ENCODE assay signal across 10 cellular contexts in genomic region chr7:43652364-43652763, GRCh38.
A peak's percentile ranks its signal among the peaks of the same experiment; 100 is the strongest.
DNase-seq lines count a peak whose midpoint lies in the region; ATAC-seq and TF ChIP-seq lines count a peak whose summit lies in the region.
"Had no signal": no experiment of that assay in that cellular context is flagged by ENCODE, and none has a peak within 500 bp of the region (broad histone marks: within the 10 kb centered on the region; RNA-seq: fewer than 3 reads in every experiment).

No MANE protein-coding gene starts in this region.

- CTCF ChIA-PET in HEK293 (lab: Yijun Ruan, JAX) = interaction anchor here (0.7 kb wide), 1 partner anchor 397 kb away, joined by 3 read pairs; no protein-coding TSS in a partner anchor

- H3K4me1 ChIP-seq in BLaER1 = peaks cover 65% of the 10 kb centered on the region
- 0 out of 2 replicates have a peak, but pooled peaks cover 6% of the 10 kb centered on the region for H3K4me1 ChIP-seq in HEK293 (ENCODE audit: control insufficient read depth, insufficient read depth, low read length)
- H3K4me1 ChIP-seq in right cardiac atrium (ENCODE audit: control insufficient read depth, insufficient read depth, low read length) = peaks cover 14% of the 10 kb centered on the region

- peak overlapping the region; percentile 56 for H3K4me3 Mint-ChIP-seq in activated naive CD8-positive, alpha-beta T cell
- H3K4me3 Mint-ChIP-seq in nephron = no peak overlapping the region

- H3K4me2 ChIP-seq in BLaER1 = peak overlapping the region; percentile 87

- H3K27ac Mint-ChIP-seq in activated naive CD8-positive, alpha-beta T cell = peak overlapping the region; percentile 97
- peak overlapping the region in 2 of 3 experiments; percentile 46 for H3K27ac Mint-ChIP-seq in nephron

- DNase-seq in HCEC 1CT (no peak), putamen (ENCODE audit: low spot score) (no peak), right cardiac atrium (no peak)
- DNase-seq: NCI-H146 had no signal

- no peaks in the 10 kb centered on the region for H3K9me3 Mint-ChIP-seq in activated naive CD8-positive, alpha-beta T cell (ENCODE audit: low read depth)
- H3K9me3 Mint-ChIP-seq in nephron = no peaks in the 10 kb centered on the region

- ATAC-seq in GM18873 (IDR thresholded peaks at IDR 0.05; ENCODE audit: low FRiP score, unreplicated experiment) = no peak
- no peak for ATAC-seq in right cardiac atrium
- ATAC-seq: sciatic nerve had no signal

- H3K27ac ChIP-seq in BLaER1 (no peak overlapping the region), HEK293 (ENCODE audit: extremely low read depth, low read depth, low read length) (no peak overlapping the region), right cardiac atrium (ENCODE audit: low read length) (no peak overlapping the region)

- no peak overlapping the region for H3K4me3 ChIP-seq in BLaER1
- H3K4me3 ChIP-seq in HEK293 (ENCODE audit: low read depth, low read length) = no peak overlapping the region
- no peak overlapping the region for H3K4me3 ChIP-seq in right cardiac atrium (ENCODE audit: low read length)

- no peaks in the 10 kb centered on the region for H3K27me3 ChIP-seq in BLaER1
- H3K27me3 ChIP-seq in right cardiac atrium (ENCODE audit: control insufficient read depth, insufficient read depth) = no peaks in the 10 kb centered on the region

- H4K20me1 ChIP-seq in BLaER1 = peaks cover 52% of the 10 kb centered on the region

- H3K9me3 ChIP-seq in BLaER1 (peaks cover 4% of the 10 kb centered on the region), HEK293 (ENCODE audit: control insufficient read depth, insufficient read depth, low read depth, low read length) (no peaks in the 10 kb centered on the region), right cardiac atrium (ENCODE audit: control insufficient read depth, low read length) (no peaks in the 10 kb centered on the region)

- intact Hi-C loops in right cardiac atrium (cut with DNase I) = no loop called here

- peaks cover 28% of the 10 kb centered on the region for H3K36me3 Mint-ChIP-seq in activated naive CD8-positive, alpha-beta T cell
- peaks cover 49% of the 10 kb centered on the region for H3K36me3 Mint-ChIP-seq in nephron (ENCODE audit: low read depth)

- no peak for TF ChIP-seq CTCF in HEK293 (tag by site-specific recombination; IDR thresholded peaks at IDR 0.05)
- no peak for TF ChIP-seq CTCF in nephron (IDR thresholded peaks at IDR 0.05; ENCODE audit: unreplicated experiment in 3 of 3)

- H3K4me1 Mint-ChIP-seq in activated naive CD8-positive, alpha-beta T cell (ENCODE audit: low read depth) = peaks cover 88% of the 10 kb centered on the region
- peaks cover 38% of the 10 kb centered on the region for H3K4me1 Mint-ChIP-seq in nephron

- POLR2A ChIA-PET in HEK293 (lab: Yijun Ruan, JAX) = no interaction called here

- no peaks in the 10 kb centered on the region for H3K27me3 Mint-ChIP-seq in activated naive CD8-positive, alpha-beta T cell
- no peaks in the 10 kb centered on the region for H3K27me3 Mint-ChIP-seq in nephron (ENCODE audit: low read depth)

- H3K9ac ChIP-seq in BLaER1 = no peak overlapping the region

- H3K36me3 ChIP-seq in BLaER1 = peaks cover 28% of the 10 kb centered on the region
- H3K36me3 ChIP-seq in HEK293 (ENCODE audit: control insufficient read depth in 2 of 2, insufficient read depth in 1 of 2, low read length in 2 of 2) = peaks cover 0 to 12% of the 10 kb centered on the region in 2 experiments; a peak in 2 of 3 replicates

TF ChIP-seq in HEK293, 187 proteins besides CTCF, POLR2A, EP300 and RAD21:
- no peak for TF ChIP-seq ZNF423 (tag by site-specific recombination; IDR thresholded peaks at IDR 0.05)
- peak; percentile 51; the same call in 1 of the 2 replicates for TF ChIP-seq ZNF600 (tag by site-specific recombination; IDR thresholded peaks at IDR 0.05)
